Comparison of ENCODE assay signal across 8 cellular contexts in the genomic region with DNA sequence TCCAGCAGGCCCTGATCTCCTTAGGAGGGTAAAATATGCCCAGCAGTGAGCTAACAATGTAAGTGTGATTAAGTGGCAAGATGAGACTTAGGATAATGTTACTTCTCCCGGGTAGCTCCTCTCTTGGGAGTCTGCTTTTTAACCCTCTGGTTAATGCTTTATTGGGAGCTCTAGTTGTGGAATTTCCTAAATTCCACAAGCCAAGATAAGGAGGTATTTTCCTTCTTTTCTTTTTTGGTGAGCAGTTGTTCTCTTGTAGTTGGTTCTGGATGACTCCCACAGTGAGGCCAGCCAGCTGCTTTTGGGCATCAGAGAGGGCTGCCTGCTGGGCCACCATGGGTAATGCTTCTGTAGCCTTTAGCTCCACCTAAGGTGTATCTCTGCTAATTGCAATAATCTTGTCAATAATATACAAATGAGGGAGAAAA. TPM values are rescaled to one million over a fixed set of nuclear protein-coding genes. Genes with fewer than 3 reads are reported as not detected.
DNase-seq lines count a peak whose midpoint lies in the region; ATAC-seq, FAIRE-seq and TF ChIP-seq lines count a peak whose summit lies in the region.

No MANE protein-coding gene starts in this region.

- H3K4me1 Mint-ChIP-seq in activated naive CD4-positive, alpha-beta T cell treated with anti-CD3 and anti-CD28 coated beads, Interleukin-2, amount 10 ng/mL, durations not matched to agents 7 days and 5 days = peaks cover 21% of the 10 kb centered on the region
- H3K4me1 Mint-ChIP-seq in chondrocyte (ENCODE audit: low read depth) (peaks cover 37% of the 10 kb centered on the region), osteocyte (ENCODE audit: unreplicated experiment) (peaks cover 36% of the 10 kb centered on the region)

- ATAC-seq in GM21576 (IDR thresholded peaks at IDR 0.05; ENCODE audit: unreplicated experiment) = no peak

- TF ChIP-seq CTCF in chondrocyte (IDR thresholded peaks at IDR 0.05) (peak; percentile 61), osteocyte (IDR thresholded peaks at IDR 0.05) (peak; percentile 43)

- no peak for FAIRE-seq in GM19239 (lab: Jason Lieb, UNC)

- DNase-seq in activated naive CD4-positive, alpha-beta T cell treated with anti-CD3 and anti-CD28 coated beads, Interleukin-2, amount 10 ng/mL, durations not matched to agents 7 days and 5 days = peak; percentile 28
- no peak for DNase-seq in activated naive CD4-positive, alpha-beta T cell (lab: John Stamatoyannopoulos, UW)
- DNase-seq in NCI-H2081 treated with DMSO at 0.1 percent for 48 hours (lab: John Stamatoyannopoulos, UW) (peak; percentile 9), chondrocyte (ENCODE audit: low spot score) (no peak), osteocyte (ENCODE audit: extremely low spot score, unreplicated experiment) (no peak), ureter (ENCODE audit: low spot score) (no peak), GM19239 (ENCODE audit: insufficient read length, low spot score) (no peak)

- H3K4me3 Mint-ChIP-seq in activated naive CD4-positive, alpha-beta T cell treated with anti-CD3 and anti-CD28 coated beads, Interleukin-2, amount 10 ng/mL, durations not matched to agents 7 days and 5 days = no peak overlapping the region
- H3K4me3 Mint-ChIP-seq in chondrocyte (ENCODE audit: unreplicated experiment) = no peak overlapping the region
- no peak overlapping the region for H3K4me3 Mint-ChIP-seq in osteocyte (ENCODE audit: unreplicated experiment)

- no peaks in the 10 kb centered on the region for H3K9me3 Mint-ChIP-seq in activated naive CD4-positive, alpha-beta T cell treated with anti-CD3 and anti-CD28 coated beads, Interleukin-2, amount 10 ng/mL, durations not matched to agents 7 days and 5 days
- H3K9me3 Mint-ChIP-seq in chondrocyte (ENCODE audit: low read depth) (no peaks in the 10 kb centered on the region), osteocyte (ENCODE audit: unreplicated experiment) (no peaks in the 10 kb centered on the region)

- peak overlapping the region; percentile 68 for H3K27ac Mint-ChIP-seq in activated naive CD4-positive, alpha-beta T cell treated with anti-CD3 and anti-CD28 coated beads, Interleukin-2, amount 10 ng/mL, durations not matched to agents 7 days and 5 days
- H3K27ac Mint-ChIP-seq in chondrocyte (ENCODE audit: unreplicated experiment) (peak overlapping the region; percentile 84), osteocyte (ENCODE audit: unreplicated experiment) (peak overlapping the region; percentile 66)

- no peaks in the 10 kb centered on the region for H3K36me3 Mint-ChIP-seq in activated naive CD4-positive, alpha-beta T cell treated with anti-CD3 and anti-CD28 coated beads, Interleukin-2, amount 10 ng/mL, durations not matched to agents 7 days and 5 days
- no peaks in the 10 kb centered on the region for H3K36me3 Mint-ChIP-seq in chondrocyte (ENCODE audit: low read depth)
- no peaks in the 10 kb centered on the region for H3K36me3 Mint-ChIP-seq in osteocyte (ENCODE audit: unreplicated experiment)

- CTCF ChIA-PET in activated naive CD4-positive, alpha-beta T cell treated with anti-CD3 and anti-CD28 coated beads, Interleukin-2, amount 10 ng/mL, durations not matched to agents 7 days and 5 days (lab: Charles Lee) = interaction anchor here (0.8 to 1.9 kb wide), 16 partner anchors 13 to 298 kb away, joined by 3 to 27 read pairs (median 3); a partner anchor contains a TSS

- H3K27me3 Mint-ChIP-seq in activated naive CD4-positive, alpha-beta T cell treated with anti-CD3 and anti-CD28 coated beads, Interleukin-2, amount 10 ng/mL, durations not matched to agents 7 days and 5 days = peaks cover 14% of the 10 kb centered on the region
- H3K27me3 Mint-ChIP-seq in chondrocyte (ENCODE audit: low read depth) (no peaks in the 10 kb centered on the region), osteocyte (ENCODE audit: unreplicated experiment) (peaks cover 2% of the 10 kb centered on the region)

RNA-seq across cellular contexts. Expression of a gene that starts 19.3 kb away (rescaled TPM):
- total RNA-seq in chondrocyte = 27.1 to 31.3 TPM (median 28.0 TPM) in 3 replicates
- total RNA-seq in osteocyte = 30.8 and 32.2 TPM in 2 replicates
- total RNA-seq in ureter = 30.0 TPM

RNA-seq across cellular contexts. Expression of a gene that starts 36.2 kb away (rescaled TPM):
- total RNA-seq in chondrocyte = 21.9 to 26.5 TPM (median 24.9 TPM) in 3 replicates
- total RNA-seq in osteocyte = 27.9 and 29.0 TPM in 2 replicates
- total RNA-seq in ureter = 34.9 TPM

RNA-seq across cellular contexts. Expression of a gene that starts 39.4 kb away (rescaled TPM):
- total RNA-seq in chondrocyte (13.1 to 17.8 TPM (median 13.4 TPM) in 3 replicates), osteocyte (6.0 and 6.3 TPM in 2 replicates), ureter (17.0 TPM)

Comparison
In these comparisons a context has a peak if more than half of its experiments do, and no peak if none do; other contexts are left out.
1. DNase-seq: peak in activated naive CD4-positive, alpha-beta T cell treated with anti-CD3 and anti-CD28 coated beads, Interleukin-2, amount 10 ng/mL, durations not matched to agents 7 days and 5 days (single experiment) and NCI-H2081 treated with DMSO at 0.1 percent for 48 hours (single experiment); none in activated naive CD4-positive, alpha-beta T cell (0 of 4), chondrocyte (single experiment), osteocyte (single experiment), ureter (single experiment) and GM19239 (single experiment).
2. Peak in every context shown above with its lines, with median percentiles within 50 percentile points of each other: H3K27ac Mint-ChIP-seq.